18 cellular contexts compared by ENCODE assay signal in the genomic region with DNA sequence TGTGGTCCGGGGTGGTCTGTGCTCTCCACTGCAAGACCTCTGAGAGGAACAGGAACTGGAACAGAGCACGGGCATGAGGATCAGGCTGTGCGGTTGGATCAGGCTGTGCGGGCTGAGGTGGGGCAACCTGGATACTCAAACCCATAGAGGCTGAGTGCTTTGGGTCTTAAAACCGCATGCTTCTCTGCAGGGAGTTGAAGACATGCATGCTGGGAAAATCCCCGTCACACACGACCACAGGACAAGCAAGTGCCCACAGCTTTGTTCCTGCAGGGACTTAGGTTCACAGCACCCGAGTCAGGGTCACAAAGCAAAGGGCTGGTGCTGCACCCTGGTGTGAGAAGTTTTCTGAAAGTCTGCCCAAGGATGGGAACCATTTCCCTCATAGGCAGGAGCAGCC.
A peak's percentile ranks its signal among the peaks of the same experiment; 100 is the strongest.
DNase-seq lines count a peak whose midpoint lies in the region; ATAC-seq and TF ChIP-seq lines count a peak whose summit lies in the region.
"Had no signal": no experiment of that assay in that cellular context is flagged by ENCODE, and none has a peak within 500 bp of the region (broad histone marks: within the 10 kb centered on the region; RNA-seq: fewer than 3 reads in every experiment).

No MANE protein-coding gene starts in this region.

- no peaks in the 10 kb centered on the region for H3K9me2 ChIP-seq in OCI-LY7 (ENCODE audit: insufficient read depth, low read length)

- CTCF ChIA-PET in OCI-LY7 (lab: Charles Lee; ENCODE audit: unreplicated experiment) = no interaction called here

- TF ChIP-seq CTCF in GM20000 (IDR thresholded peaks at IDR 0.05; ENCODE audit: extremely low read depth, missing control alignments) = no peak
- TF ChIP-seq CTCF in OCI-LY7 (conservative IDR thresholded peaks at IDR 0.05; ENCODE audit: low read length) = 0 out of 2 replicates have a peak, but pooled peaks have one; percentile 14
- TF ChIP-seq CTCF in foreskin keratinocyte (conservative IDR thresholded peaks at IDR 0.05) = peak; percentile 10

- no peaks in the 10 kb centered on the region for H3K9me3 ChIP-seq in BLaER1 treated with 17β-estradiol and CSF1 and Interleukin-3, amounts not matched to agents 10 nM and 100 nM (replicated peaks in 1 of 11)
- H3K9me3 ChIP-seq in OCI-LY7 (ENCODE audit: low read length) = no peaks in the 10 kb centered on the region
- H3K9me3 ChIP-seq: A549 had no signal

- H3K4me1 ChIP-seq in BLaER1 treated with 17β-estradiol and CSF1 and Interleukin-3, amounts not matched to agents 10 nM and 100 nM = peaks cover 6 to 19% (median 16%) of the 10 kb centered on the region in 10 experiments; a peak in 18 of 20 replicates
- H3K4me1 ChIP-seq in OCI-LY7 (ENCODE audit: insufficient read depth, low read length, poor library complexity, severe bottlenecking) (no peaks in the 10 kb centered on the region), foreskin keratinocyte (no peaks in the 10 kb centered on the region)
- H3K4me1 ChIP-seq: A549 had no signal

- no peak overlapping the region for H2AFZ ChIP-seq in OCI-LY7 (ENCODE audit: low read length)
- H2AFZ ChIP-seq: GM23248 had no signal

- H3K4me2 ChIP-seq in BLaER1 treated with 17β-estradiol and CSF1 and Interleukin-3, amounts not matched to agents 10 nM and 100 nM = peak overlapping the region in 10 of 11 experiments; percentile 2 to 54 (median 30); a peak in 15 of 22 replicates
- no peak overlapping the region for H3K4me2 ChIP-seq in OCI-LY7 (ENCODE audit: low read length)
- H3K4me2 ChIP-seq: A549 had no signal

- no peak for TF ChIP-seq POLR2A in GM18505 (IDR thresholded peaks at IDR 0.05; ENCODE audit: borderline replicate concordance, extremely low read depth, insufficient read depth, insufficient read length)

- no peak overlapping the region for H3K9ac ChIP-seq in BLaER1 treated with 17β-estradiol and CSF1 and Interleukin-3, amounts not matched to agents 10 nM and 100 nM
- H3K9ac ChIP-seq: GM23248 had no signal

- H3K79me2 ChIP-seq in OCI-LY7 (ENCODE audit: insufficient read depth, low read depth, low read length) = no peaks in the 10 kb centered on the region

- intact Hi-C loops in OCI-LY7 (cut with micrococcal nuclease; ENCODE audit: unreplicated experiment) = no loop called here

- POLR2A ChIA-PET in OCI-LY7 (lab: Charles Lee) = no interaction called here

- ATAC-seq in foreskin keratinocyte (no peak), GM18505 (IDR thresholded peaks at IDR 0.05; ENCODE audit: unreplicated experiment) (no peak)
- ATAC-seq in stimulated activated naive CD8-positive, alpha-beta T cell treated with anti-CD3 and anti-CD28 coated beads, Interleukin-15, Interleukin-2, amounts not matched to agents 100 U/mL and 50 U/mL, for 24 hours = no peak
- ATAC-seq: A549, HCT116, K562 had no signal

- H3K27me3 ChIP-seq in BLaER1 treated with 17β-estradiol and CSF1 and Interleukin-3, amounts not matched to agents 10 nM and 100 nM = no peaks in the 10 kb centered on the region
- no peaks in the 10 kb centered on the region for H3K27me3 ChIP-seq in foreskin keratinocyte

- H3K27ac ChIP-seq in BLaER1 treated with 17β-estradiol and CSF1 and Interleukin-3, amounts not matched to agents 10 nM and 100 nM = no peak overlapping the region
- H3K27ac ChIP-seq in OCI-LY7 (ENCODE audit: low read depth, low read length, poor library complexity, severe bottlenecking) (no peak overlapping the region), foreskin keratinocyte (no peak overlapping the region)
- H3K27ac ChIP-seq: A549, GM23248, HL-60, RWPE1 had no signal

- no TSS peak for BruUV-seq in OCI-LY7 (replicated peaks; lab: Mats Ljungman, UMichigan)

- H3K4me3 ChIP-seq in BLaER1 treated with 17β-estradiol and CSF1 and Interleukin-3, amounts not matched to agents 10 nM and 100 nM = no peak overlapping the region
- H3K4me3 ChIP-seq in OCI-LY7 (ENCODE audit: low read depth, low read length, poor library complexity, severe bottlenecking) = no peak overlapping the region
- H3K4me3 ChIP-seq: A549, GM23248, K562 had no signal

- no peaks in the 10 kb centered on the region; a peak in 1 of 22 replicates for H4K20me1 ChIP-seq in BLaER1 treated with 17β-estradiol and CSF1 and Interleukin-3, amounts not matched to agents 10 nM and 100 nM
- H4K20me1 ChIP-seq in OCI-LY7 (ENCODE audit: insufficient read depth, low read length) = no peaks in the 10 kb centered on the region

- DNase-seq in GM20000 (ENCODE audit: low spot score) = peak; percentile 51
- peak; percentile 21 for DNase-seq in OCI-LY7 (ENCODE audit: low spot score)
- DNase-seq in foreskin keratinocyte = no peak
- no peak for DNase-seq in NK-92 treated with Interleukin-12 subunit alpha and Interleukin-12 subunit beta, amount 100 ng/mL, for 24 hours (lab: John Stamatoyannopoulos, UW)
- DNase-seq in superior temporal gyrus (ENCODE audit: extremely low spot score) = no peak
- no peak for DNase-seq in stimulated activated naive CD8-positive, alpha-beta T cell treated with anti-CD3 and anti-CD28 coated beads, Interleukin-15, Interleukin-2, amounts not matched to agents 100 U/mL and 50 U/mL, for 24 hours
- DNase-seq: CD4-positive, alpha-beta memory T cell; DMS79; GM23248; NCI-H187 treated with DMSO at 0.1 percent for 48 hours; NCI-H82 had no signal

- peaks cover 0 to 80% (median 20%) of the 10 kb centered on the region in 11 experiments; a peak in 12 of 22 replicates for H3K36me3 ChIP-seq in BLaER1 treated with 17β-estradiol and CSF1 and Interleukin-3, amounts not matched to agents 10 nM and 100 nM
- peaks cover 70% of the 10 kb centered on the region; the same call in 1 of the 2 replicates for H3K36me3 ChIP-seq in OCI-LY7 (ENCODE audit: insufficient read depth, low read length)

Comparison
In these comparisons a context has a peak if more than half of its experiments do, and no peak if none do; other contexts are left out.
1. DNase-seq: peak in GM20000 (single experiment) and OCI-LY7 (single experiment); none in foreskin keratinocyte (0 of 2), NK-92 treated with Interleukin-12 subunit alpha and Interleukin-12 subunit beta, amount 100 ng/mL, for 24 hours (single experiment), superior temporal gyrus (single experiment) and stimulated activated naive CD8-positive, alpha-beta T cell treated with anti-CD3 and anti-CD28 coated beads, Interleukin-15, Interleukin-2, amounts not matched to agents 100 U/mL and 50 U/mL, for 24 hours (single experiment).